ENCODE assay signal across 8 cellular contexts in the genomic region with DNA sequence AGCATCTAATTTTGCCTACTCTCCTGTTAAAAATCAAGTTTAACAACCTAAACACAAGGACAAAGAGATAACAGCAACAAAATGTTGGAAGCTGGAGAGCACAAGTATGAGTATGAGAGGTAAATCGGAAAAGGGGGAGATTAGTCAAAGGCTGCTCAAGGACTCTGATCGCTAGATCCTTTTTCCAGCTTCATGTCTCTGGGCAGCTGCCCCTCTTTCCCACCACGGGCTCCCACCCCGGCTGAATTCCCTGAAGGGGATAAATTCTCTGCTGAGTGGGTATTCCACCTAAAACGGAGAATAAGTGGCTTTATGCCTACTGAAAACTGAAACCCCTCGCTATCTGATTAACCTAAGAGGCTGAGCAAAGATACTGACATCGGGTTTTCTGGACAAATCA. TPM values are rescaled to one million over a fixed set of nuclear protein-coding genes. Genes with fewer than 3 reads are reported as not detected.
DNase-seq lines count a peak whose midpoint lies in the region; ATAC-seq and TF ChIP-seq lines count a peak whose summit lies in the region.

No MANE protein-coding gene starts in this region.

- no peak for ATAC-seq in WTC11
- no peak for ATAC-seq in GM19467 (IDR thresholded peaks at IDR 0.05; ENCODE audit: unreplicated experiment)
- no peak for ATAC-seq in HG03378 (IDR thresholded peaks at IDR 0.05; ENCODE audit: unreplicated experiment)
- no peak for ATAC-seq in HG02938 (IDR thresholded peaks at IDR 0.05; ENCODE audit: unreplicated experiment)

- CTCF ChIA-PET in WTC11 (lab: Charles Lee), result interaction anchor here (0.7 kb wide), 1 partner anchor 10 kb away, joined by 3 read pairs; no protein-coding TSS in a partner anchor

- no peaks in the 10 kb centered on the region for H3K27me3 ChIP-seq in stomach

- peaks cover 7 to 38% (median 27%) of the 10 kb centered on the region in 4 donors for H3K4me1 ChIP-seq in stomach

- H3K4me3 ChIP-seq in iPS-18c (ENCODE audit: insufficient read depth, low read depth, low read length) (peak overlapping the region; percentile 38; the same call in 1 of the 2 replicates), stomach (peak overlapping the region in 3 of 4 donors; percentile 44 to 64 (median 61))

- peak overlapping the region; percentile 100 for H3K27ac Mint-ChIP-seq in T-helper 2 cell treated with Interferon-gamma antibody and Interleukin-4, amounts not matched to agents 5 μg/mL and 100 μg/mL, for 36 hours
- peak overlapping the region; percentile 84; the same call in 1 of the 2 replicates for H3K27ac Mint-ChIP-seq in WTC11

- no peaks in the 10 kb centered on the region for H3K27me3 Mint-ChIP-seq in T-helper 2 cell treated with Interferon-gamma antibody and Interleukin-4, amounts not matched to agents 5 μg/mL and 100 μg/mL, for 36 hours (ENCODE audit: low read depth)
- H3K27me3 Mint-ChIP-seq in WTC11 (ENCODE audit: low read depth), result 0 out of 2 replicates have a peak, but pooled peaks cover 2% of the 10 kb centered on the region

- peaks cover 31% of the 10 kb centered on the region for H3K4me1 Mint-ChIP-seq in T-helper 2 cell treated with Interferon-gamma antibody and Interleukin-4, amounts not matched to agents 5 μg/mL and 100 μg/mL, for 36 hours (ENCODE audit: low read depth)
- H3K4me1 Mint-ChIP-seq in WTC11, result peaks cover 46% of the 10 kb centered on the region

- no peaks in the 10 kb centered on the region for H3K9me3 Mint-ChIP-seq in T-helper 2 cell treated with Interferon-gamma antibody and Interleukin-4, amounts not matched to agents 5 μg/mL and 100 μg/mL, for 36 hours
- H3K9me3 Mint-ChIP-seq in WTC11, result peaks cover 5% of the 10 kb centered on the region

- peak overlapping the region; percentile 97 for H3K4me3 Mint-ChIP-seq in T-helper 2 cell treated with Interferon-gamma antibody and Interleukin-4, amounts not matched to agents 5 μg/mL and 100 μg/mL, for 36 hours
- peak overlapping the region; percentile 83 for H3K4me3 Mint-ChIP-seq in WTC11

- intact Hi-C loops in stomach (cut with DNase I; ENCODE audit: low total_unique reads), result no loop called here

- TF ChIP-seq EP300 in stomach (IDR thresholded peaks at IDR 0.05), result no peak

- peaks cover 31% of the 10 kb centered on the region for H3K36me3 Mint-ChIP-seq in T-helper 2 cell treated with Interferon-gamma antibody and Interleukin-4, amounts not matched to agents 5 μg/mL and 100 μg/mL, for 36 hours (ENCODE audit: low read depth)
- peaks cover 7% of the 10 kb centered on the region; the same call in 1 of the 2 replicates for H3K36me3 Mint-ChIP-seq in WTC11

- peak overlapping the region in 4 of 5 donors; percentile 97 to 100 (median 98) for H3K27ac ChIP-seq in stomach

- POLR2A ChIA-PET in WTC11 (lab: Charles Lee), result no interaction called here

- no peak for TF ChIP-seq POLR2A in stomach (IDR thresholded peaks at IDR 0.05)

- 77 to 81% (median 80%) methylated on average over 7 of the region's 7 CpGs for WGBS in stomach, 5 donors

- H3K36me3 ChIP-seq in stomach, result peaks cover 0 to 6% (median 4%) of the 10 kb centered on the region in 4 donors

- no peak for DNase-seq in T-helper 2 cell treated with Interferon-gamma antibody and Interleukin-4, amounts not matched to agents 5 μg/mL and 100 μg/mL, for 36 hours (ENCODE audit: low spot score)
- DNase-seq in T-helper 2 cell, result no peak
- DNase-seq in WTC11 (ENCODE audit: low spot score), result no peak
- no peak for DNase-seq in stomach

- H3K9me3 ChIP-seq in iPS-18c (ENCODE audit: control insufficient read depth, insufficient read depth, low read length), result no peaks in the 10 kb centered on the region
- no peaks in the 10 kb centered on the region for H3K9me3 ChIP-seq in stomach

- TF ChIP-seq CTCF in WTC11 (IDR thresholded peaks at IDR 0.05) (no peak), stomach (IDR thresholded peaks at IDR 0.05) (no peak)

TF ChIP-seq in WTC11, 78 proteins besides CTCF, POLR2A, EP300 and RAD21:
- TF ChIP-seq, protein P1, sequence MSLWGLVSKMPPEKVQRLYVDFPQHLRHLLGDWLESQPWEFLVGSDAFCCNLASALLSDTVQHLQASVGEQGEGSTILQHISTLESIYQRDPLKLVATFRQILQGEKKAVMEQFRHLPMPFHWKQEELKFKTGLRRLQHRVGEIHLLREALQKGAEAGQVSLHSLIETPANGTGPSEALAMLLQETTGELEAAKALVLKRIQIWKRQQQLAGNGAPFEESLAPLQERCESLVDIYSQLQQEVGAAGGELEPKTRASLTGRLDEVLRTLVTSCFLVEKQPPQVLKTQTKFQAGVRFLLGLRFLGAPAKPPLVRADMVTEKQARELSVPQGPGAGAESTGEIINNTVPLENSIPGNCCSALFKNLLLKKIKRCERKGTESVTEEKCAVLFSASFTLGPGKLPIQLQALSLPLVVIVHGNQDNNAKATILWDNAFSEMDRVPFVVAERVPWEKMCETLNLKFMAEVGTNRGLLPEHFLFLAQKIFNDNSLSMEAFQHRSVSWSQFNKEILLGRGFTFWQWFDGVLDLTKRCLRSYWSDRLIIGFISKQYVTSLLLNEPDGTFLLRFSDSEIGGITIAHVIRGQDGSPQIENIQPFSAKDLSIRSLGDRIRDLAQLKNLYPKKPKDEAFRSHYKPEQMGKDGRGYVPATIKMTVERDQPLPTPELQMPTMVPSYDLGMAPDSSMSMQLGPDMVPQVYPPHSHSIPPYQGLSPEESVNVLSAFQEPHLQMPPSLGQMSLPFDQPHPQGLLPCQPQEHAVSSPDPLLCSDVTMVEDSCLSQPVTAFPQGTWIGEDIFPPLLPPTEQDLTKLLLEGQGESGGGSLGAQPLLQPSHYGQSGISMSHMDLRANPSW (CRISPR knock-in tag; conservative IDR thresholded peaks at IDR 0.05; ENCODE audit: low read depth), result no peak
- TF ChIP-seq KAT7 (CRISPR knock-in tag; IDR thresholded peaks at IDR 0.05; ENCODE audit: borderline replicate concordance), result no peak
- TF ChIP-seq, protein P2, sequence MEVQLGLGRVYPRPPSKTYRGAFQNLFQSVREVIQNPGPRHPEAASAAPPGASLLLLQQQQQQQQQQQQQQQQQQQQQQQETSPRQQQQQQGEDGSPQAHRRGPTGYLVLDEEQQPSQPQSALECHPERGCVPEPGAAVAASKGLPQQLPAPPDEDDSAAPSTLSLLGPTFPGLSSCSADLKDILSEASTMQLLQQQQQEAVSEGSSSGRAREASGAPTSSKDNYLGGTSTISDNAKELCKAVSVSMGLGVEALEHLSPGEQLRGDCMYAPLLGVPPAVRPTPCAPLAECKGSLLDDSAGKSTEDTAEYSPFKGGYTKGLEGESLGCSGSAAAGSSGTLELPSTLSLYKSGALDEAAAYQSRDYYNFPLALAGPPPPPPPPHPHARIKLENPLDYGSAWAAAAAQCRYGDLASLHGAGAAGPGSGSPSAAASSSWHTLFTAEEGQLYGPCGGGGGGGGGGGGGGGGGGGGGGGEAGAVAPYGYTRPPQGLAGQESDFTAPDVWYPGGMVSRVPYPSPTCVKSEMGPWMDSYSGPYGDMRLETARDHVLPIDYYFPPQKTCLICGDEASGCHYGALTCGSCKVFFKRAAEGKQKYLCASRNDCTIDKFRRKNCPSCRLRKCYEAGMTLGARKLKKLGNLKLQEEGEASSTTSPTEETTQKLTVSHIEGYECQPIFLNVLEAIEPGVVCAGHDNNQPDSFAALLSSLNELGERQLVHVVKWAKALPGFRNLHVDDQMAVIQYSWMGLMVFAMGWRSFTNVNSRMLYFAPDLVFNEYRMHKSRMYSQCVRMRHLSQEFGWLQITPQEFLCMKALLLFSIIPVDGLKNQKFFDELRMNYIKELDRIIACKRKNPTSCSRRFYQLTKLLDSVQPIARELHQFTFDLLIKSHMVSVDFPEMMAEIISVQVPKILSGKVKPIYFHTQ (CRISPR knock-in tag; IDR thresholded peaks at IDR 0.05), result no peak

RNA-seq across cellular contexts. Expression of a gene that starts 0.7 kb away (rescaled TPM):
- 8.8 to 10.1 TPM (median 9.3 TPM) in 3 replicates for total RNA-seq in WTC11 (2021)
- total RNA-seq in stomach, result 10 to 100 TPM in 2 of 5 donors, 1 to 10 TPM in 3; 4.0 to 19.5 (median 8.2) TPM
- polyA plus RNA-seq in stomach, result 1 to 10 TPM; 5.1 to 8.9 (median 7.5) TPM
